Comparison of ENCODE assay signal across 18 cellular contexts in genomic region chr3:44396200-44397171, GRCh38.
"Had no signal": no experiment of that assay in that cellular context is flagged by ENCODE, and none has a peak within 500 bp of the region (broad histone marks: within the 10 kb centered on the region; RNA-seq: fewer than 3 reads in every experiment).

No MANE protein-coding gene starts in this region.

- H3K4me3 ChIP-seq: esophagus squamous epithelium, left ventricle myocardium inferior, thyroid gland had no signal

- H3K79me2 ChIP-seq: parathyroid adenoma had no signal

- H3K27me3 ChIP-seq: esophagus squamous epithelium, neutrophil, thyroid gland had no signal

- H3K27me3 Mint-ChIP-seq: activated naive CD8-positive, alpha-beta T cell treated with anti-CD3 and anti-CD28 coated beads, Interleukin-2, amount 50 U/mL, for 24 hours; memory B cell; naive thymus-derived CD8-positive, alpha-beta T cell; stimulated activated memory B cell treated with anti-CD40 and anti-IgM and Interleukin-4, amounts not matched to agents 10 μg/mL and 1 μg/mL and 100 μg/mL, for 72 hours had no signal

- H3K4me1 ChIP-seq: esophagus squamous epithelium, parathyroid adenoma, thyroid gland had no signal

- H3K4me1 Mint-ChIP-seq: activated naive CD8-positive, alpha-beta T cell treated with anti-CD3 and anti-CD28 coated beads, Interleukin-2, amount 50 U/mL, for 24 hours; memory B cell; naive thymus-derived CD8-positive, alpha-beta T cell; stimulated activated memory B cell treated with anti-CD40 and anti-IgM and Interleukin-4, amounts not matched to agents 10 μg/mL and 1 μg/mL and 100 μg/mL, for 72 hours had no signal

- H3K27ac Mint-ChIP-seq: activated naive CD4-positive, alpha-beta T cell treated with anti-CD3 and anti-CD28 coated beads for 36 hours; activated naive CD8-positive, alpha-beta T cell treated with anti-CD3 and anti-CD28 coated beads, Interleukin-2, amount 50 U/mL, for 24 hours; activated T-helper 2 cell treated with anti-CD3 and anti-CD28 coated beads, Interferon-gamma antibody, Interleukin-2, Interleukin-4, amounts not matched to agents 10 μg/mL and 5 μg/mL and 100 μg/mL, durations not matched to agents 14 hours and 24 hours and 36 hours; memory B cell; naive thymus-derived CD8-positive, alpha-beta T cell; stimulated activated memory B cell treated with anti-CD40 and anti-IgM and Interleukin-4, amounts not matched to agents 10 μg/mL and 1 μg/mL and 100 μg/mL, for 72 hours had no signal

- H3K4me3 Mint-ChIP-seq: activated naive CD4-positive, alpha-beta T cell treated with anti-CD3 and anti-CD28 coated beads for 36 hours; activated naive CD8-positive, alpha-beta T cell treated with anti-CD3 and anti-CD28 coated beads, Interleukin-2, amount 50 U/mL, for 24 hours; memory B cell; naive thymus-derived CD8-positive, alpha-beta T cell; stimulated activated memory B cell treated with anti-CD40 and anti-IgM and Interleukin-4, amounts not matched to agents 10 μg/mL and 1 μg/mL and 100 μg/mL, for 72 hours had no signal

- FAIRE-seq: kidney had no signal

- H3K9me3 ChIP-seq: esophagus squamous epithelium, left ventricle myocardium inferior, neutrophil, thyroid gland had no signal

- H3K9ac ChIP-seq: parathyroid adenoma had no signal

- ATAC-seq: activated naive CD8-positive, alpha-beta T cell treated with anti-CD3 and anti-CD28 coated beads, Interleukin-2, amount 50 U/mL, for 24 hours; naive thymus-derived CD8-positive, alpha-beta T cell; stimulated activated memory B cell treated with anti-CD40 and anti-IgM and Interleukin-4, amounts not matched to agents 10 μg/mL and 1 μg/mL and 100 μg/mL, for 72 hours had no signal

- H3K27ac ChIP-seq: esophagus squamous epithelium, left ventricle myocardium inferior, neutrophil, parathyroid adenoma, thyroid gland had no signal

- H2AFZ ChIP-seq: parathyroid adenoma had no signal

- H3K9me3 Mint-ChIP-seq: activated naive CD4-positive, alpha-beta T cell treated with anti-CD3 and anti-CD28 coated beads for 36 hours; activated naive CD8-positive, alpha-beta T cell treated with anti-CD3 and anti-CD28 coated beads, Interleukin-2, amount 50 U/mL, for 24 hours had no signal

- DNase-seq: activated CD4-positive, alpha-beta T cell treated with anti-CD3 and anti-CD28 coated beads for 1 hour; activated CD4-positive, alpha-beta T cell treated with anti-CD3 and anti-CD28 coated beads, Interleukin-2, amount 50 U/mL, for 4 hours; activated naive CD4-positive, alpha-beta T cell treated with anti-CD3 and anti-CD28 coated beads for 36 hours; activated naive CD8-positive, alpha-beta T cell treated with anti-CD3 and anti-CD28 coated beads, Interleukin-2, amount 50 U/mL, for 24 hours; aorta; cortex of kidney; effector CD4-positive, alpha-beta T cell; esophagus squamous epithelium; hippocampal formation; kidney; left ventricle myocardium inferior; naive thymus-derived CD8-positive, alpha-beta T cell; thyroid gland had no signal
